ENCODE assay signal across 18 cellular contexts in the genomic region with DNA sequence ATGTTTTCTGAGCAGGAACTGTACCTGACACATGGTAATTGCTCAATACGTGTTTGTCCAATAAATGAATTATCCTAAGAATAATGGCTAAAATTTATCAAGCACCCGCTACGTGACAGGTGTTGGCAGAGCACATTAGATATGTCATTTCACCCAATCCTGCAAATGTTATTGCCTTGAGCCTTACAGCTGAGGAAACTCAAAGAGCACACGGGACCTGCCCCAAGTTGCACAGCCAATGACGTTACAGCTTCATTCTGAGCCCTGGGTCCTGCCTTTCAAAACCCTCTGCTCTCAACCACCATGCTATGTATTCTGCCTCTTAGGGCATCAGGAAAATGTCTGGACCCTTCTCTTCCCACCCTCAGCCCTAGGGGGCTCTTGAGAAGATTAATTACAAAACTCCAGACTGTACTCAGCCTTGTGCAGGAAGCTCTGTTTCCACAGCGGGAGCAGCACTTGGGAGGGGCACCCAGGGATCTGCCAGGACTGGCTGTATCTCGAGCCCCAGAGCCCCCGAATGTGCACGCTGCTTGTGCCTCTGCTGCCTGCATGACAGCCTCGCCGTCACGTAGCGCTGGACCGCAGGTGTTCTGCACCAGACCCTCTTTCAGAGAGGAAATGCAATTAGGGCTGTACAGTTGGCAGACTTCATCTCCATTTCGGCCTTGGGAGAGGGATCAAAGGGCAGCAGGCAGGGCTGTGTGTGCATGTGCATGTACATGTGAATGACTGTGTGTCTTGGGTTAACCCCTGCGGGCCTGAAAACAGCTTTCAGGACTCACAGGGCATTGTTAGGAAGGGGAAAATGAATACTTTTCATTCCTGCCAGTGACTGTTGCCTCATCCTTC.
DNase-seq lines count a peak whose midpoint lies in the region; ATAC-seq, FAIRE-seq and TF ChIP-seq lines count a peak whose summit lies in the region.
"Had no signal": no experiment of that assay in that cellular context is flagged by ENCODE, and none has a peak within 500 bp of the region (broad histone marks: within the 10 kb centered on the region; RNA-seq: fewer than 3 reads in every experiment).

No MANE protein-coding gene starts in this region.

- TF ChIP-seq CTCF in pancreas (IDR thresholded peaks at IDR 0.05): no peak

- DNase-seq in NCI-H1092 treated with DMSO at 0.1 percent for 48 hours (lab: John Stamatoyannopoulos, UW) (peak; percentile 16), NCI-H1092 (lab: John Stamatoyannopoulos, UW) (no peak), NCI-H748 treated with DMSO at 0.1 percent for 48 hours (lab: John Stamatoyannopoulos, UW) (peak; percentile 25), left colon (peak in 1 of 2 donors; percentile 49), pancreas (peak in 2 of 6 donors; percentile 5 to 44), DMS153 treated with DMSO at 0.1 percent for 48 hours (lab: John Stamatoyannopoulos, UW; ENCODE audit: unreplicated experiment) (no peak), COLO829 (ENCODE audit: low spot score) (no peak), NCI-H526 treated with DMSO at 0.1 percent for 48 hours (lab: John Stamatoyannopoulos, UW) (no peak)
- DNase-seq: C1 segment of cervical spinal cord, COR-L47, DND-41, GDM1, HCEC 1CT, NCI-H1694, NCI-H2107, NCI-H446 treated with DMSO at 0.1 percent for 48 hours, PC-3 had no signal

- FAIRE-seq in pancreas (lab: Jason Lieb, UNC): no peak
- FAIRE-seq: GM12892 had no signal

- no peaks in the 10 kb centered on the region for H3K27me3 ChIP-seq in pancreas

- H3K4me1 ChIP-seq in pancreas: peaks cover 0 to 3% (median 0%) of the 10 kb centered on the region in 3 donors

- peak; percentile 96 for ATAC-seq in left colon
- peak in 3 of 4 donors; percentile 42 to 48 (median 43) for ATAC-seq in pancreas
- ATAC-seq: PC-3 had no signal

- no peak overlapping the region for H3K27ac ChIP-seq in pancreas

- no peak overlapping the region for H3K4me3 ChIP-seq in pancreas

- no peaks in the 10 kb centered on the region for H3K9me3 ChIP-seq in pancreas

- intact Hi-C loops in left colon (cut with DNase I, micrococcal nuclease) (no loop called here), pancreas (cut with DNase I) (no loop called here)

- H3K36me3 ChIP-seq in pancreas: no peaks in the 10 kb centered on the region

- 17 to 26% methylated on average over 16 of the region's 16 CpGs for whole genome bisulfite sequencing in pancreas, 2 donors

Comparison
In these comparisons a context has a peak if more than half of its experiments do, and no peak if none do; other contexts are left out.
1. DNase-seq: peak in NCI-H1092 treated with DMSO at 0.1 percent for 48 hours (single experiment) and NCI-H748 treated with DMSO at 0.1 percent for 48 hours (single experiment); none in NCI-H1092 (single experiment), DMS153 treated with DMSO at 0.1 percent for 48 hours (single experiment), COLO829 (single experiment) and NCI-H526 treated with DMSO at 0.1 percent for 48 hours (single experiment).